13 cellular contexts compared by ENCODE assay signal in genomic region chr11:4092031-4092430, GRCh38. TPM values are rescaled to one million over a fixed set of nuclear protein-coding genes. Genes with fewer than 3 reads are reported as not detected.
DNase-seq lines count a peak whose midpoint lies in the region; ATAC-seq and TF ChIP-seq lines count a peak whose summit lies in the region.
"Had no signal": no experiment of that assay in that cellular context is flagged by ENCODE, and none has a peak within 500 bp of the region (broad histone marks: within the 10 kb centered on the region; RNA-seq: fewer than 3 reads in every experiment).

No MANE protein-coding gene starts in this region.

- H3K9me3 Mint-ChIP-seq in effector memory CD8-positive, alpha-beta T cell: no peaks in the 10 kb centered on the region

- peak overlapping the region; percentile 90 to 96 for H3K27ac Mint-ChIP-seq in effector memory CD8-positive, alpha-beta T cell

- H3K4me3 ChIP-seq in GM12865 (ENCODE audit: low read depth, low read length) (no peak overlapping the region), mesendoderm (ENCODE audit: low read length) (no peak overlapping the region)
- H3K4me3 ChIP-seq: heart left ventricle, tibial nerve had no signal

- no peak overlapping the region for H3K18ac ChIP-seq in mesendoderm (ENCODE audit: low read length)

- no peaks in the 10 kb centered on the region for H3K27me3 ChIP-seq in mesendoderm (ENCODE audit: insufficient read depth, low read length, poor library complexity)
- H3K27me3 ChIP-seq: heart left ventricle, tibial nerve had no signal

- no peak overlapping the region for H3K4me2 ChIP-seq in mesendoderm (ENCODE audit: low read length)

- peak overlapping the region; percentile 45 to 73 for H3K4me3 Mint-ChIP-seq in effector memory CD8-positive, alpha-beta T cell

- peaks cover 57 to 62% of the 10 kb centered on the region in 2 donors for H3K4me1 Mint-ChIP-seq in effector memory CD8-positive, alpha-beta T cell (ENCODE audit: low read depth in 2 of 2)

- H4K5ac ChIP-seq in mesendoderm (ENCODE audit: low read length): no peak overlapping the region

- peaks cover 8% of the 10 kb centered on the region for H3K79me1 ChIP-seq in mesendoderm (ENCODE audit: low read length)

- no peak overlapping the region for H3K4ac ChIP-seq in mesendoderm (ENCODE audit: low read depth, low read length)

- H2BK15ac ChIP-seq in mesendoderm (replicated peaks; ENCODE audit: low read depth): no peak overlapping the region

- no peak overlapping the region for H4K8ac ChIP-seq in mesendoderm (ENCODE audit: low read depth, low read length)

- no peak overlapping the region for H2BK120ac ChIP-seq in mesendoderm (ENCODE audit: low read depth, low read length)

- H3K79me2 ChIP-seq in mesendoderm (ENCODE audit: control insufficient read depth, insufficient read depth, low read length): peaks cover 12% of the 10 kb centered on the region

- no peak for TF ChIP-seq CTCF in GM12865 (IDR thresholded peaks at IDR 0.05; ENCODE audit: insufficient read depth, low read depth, low read length, missing control alignments)

- H2BK5ac ChIP-seq in mesendoderm (ENCODE audit: low read length): no peak overlapping the region

- H3K27me3 Mint-ChIP-seq in effector memory CD8-positive, alpha-beta T cell: no peaks in the 10 kb centered on the region

- no peak overlapping the region for H3K27ac ChIP-seq in mesendoderm (ENCODE audit: low read depth, low read length)
- H3K27ac ChIP-seq: tibial nerve had no signal

- no CpG with 5 or more reads among the region's 2 CpGs for WGBS in mesendoderm (ENCODE audit: extremely low coverage, insufficient coverage, low lambda C conversion rate)

- no peak overlapping the region for H3K9ac ChIP-seq in mesendoderm (ENCODE audit: low read length)

- peaks cover 2% of the 10 kb centered on the region for H3K4me1 ChIP-seq in mesendoderm (ENCODE audit: control insufficient read depth, low read depth, low read length)

- peaks cover 15% of the 10 kb centered on the region for H3K36me3 Mint-ChIP-seq in effector memory CD8-positive, alpha-beta T cell (ENCODE audit: insufficient read depth)

- H3K23ac ChIP-seq in mesendoderm (ENCODE audit: low read length): no peak overlapping the region

- no peak for ATAC-seq in effector memory CD8-positive, alpha-beta T cell (replicated peaks)
- no peak for ATAC-seq in GM18519 (IDR thresholded peaks at IDR 0.05; ENCODE audit: low FRiP score, unreplicated experiment)
- ATAC-seq: heart left ventricle, Right ventricle myocardium inferior had no signal

- H3K56ac ChIP-seq in mesendoderm (ENCODE audit: low read length): no peak overlapping the region

- DNase-seq in CD1c-positive myeloid dendritic cell (ENCODE audit: extremely low spot score) (peak; percentile 58), GM12865 (ENCODE audit: low read depth) (peak; percentile 43), T-helper 22 cell (ENCODE audit: low read depth) (peak; percentile 7), mesendoderm (no peak), NCI-H524 (lab: John Stamatoyannopoulos, UW) (no peak), UCSD-AML1 (lab: John Stamatoyannopoulos, UW; ENCODE audit: unreplicated experiment) (no peak)
- no peak for DNase-seq in effector memory CD8-positive, alpha-beta T cell
- DNase-seq: aorta, EL, heart left ventricle had no signal

- H2AK5ac ChIP-seq in mesendoderm (ENCODE audit: low read length): no peak overlapping the region

- H3K36me3 ChIP-seq in mesendoderm (ENCODE audit: control insufficient read depth, insufficient read depth, low read length): no peaks in the 10 kb centered on the region

RNA-seq across cellular contexts. Expression of gene RRM1, which starts 2.6 kb away (rescaled TPM):
- polyA plus RNA-seq in mesendoderm (2013, experiment 1 of 2): 76.0 TPM
- 75.9 TPM for polyA plus RNA-seq in mesendoderm (2013, experiment 2 of 2)

Comparison
In these comparisons a context has a peak if more than half of its experiments do, and no peak if none do; other contexts are left out.
1. DNase-seq: peak in CD1c-positive myeloid dendritic cell (single experiment), GM12865 (single experiment) and T-helper 22 cell (single experiment); none in effector memory CD8-positive, alpha-beta T cell (0 of 3), mesendoderm (single experiment), NCI-H524 (0 of 2) and UCSD-AML1 (single experiment).